ENCODE assay signal across 1 cellular context in genomic region chr4:156628858-156629257, GRCh38.
TF ChIP-seq lines count a peak whose summit lies in the region.

No MANE protein-coding gene starts in this region.

TF ChIP-seq in GM23338, 12 proteins besides CTCF, POLR2A, EP300 and RAD21 (continued from another document):
- no peak for TF ChIP-seq ETS1 (IDR thresholded peaks at IDR 0.05)
